18 cellular contexts compared by ENCODE assay signal in the genomic region with DNA sequence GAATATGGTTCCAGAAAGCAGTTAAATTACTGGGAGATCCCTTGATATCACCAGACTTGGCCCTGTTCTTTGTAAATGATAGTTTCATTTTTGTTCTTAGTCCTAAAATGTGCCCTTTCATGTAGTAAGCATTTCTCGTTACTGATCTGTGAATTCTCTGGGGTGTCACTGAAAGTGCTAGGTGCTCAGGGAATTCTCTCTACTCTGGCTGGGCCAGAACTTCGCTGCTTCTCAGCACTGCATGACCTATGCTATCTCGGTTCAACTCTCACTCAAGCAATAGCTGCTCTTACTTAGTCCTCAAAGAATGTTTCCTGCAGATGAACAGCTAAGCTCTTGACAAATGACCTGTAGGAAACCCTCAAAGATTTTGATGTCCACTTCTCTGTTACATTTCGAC.
"Had no signal": no experiment of that assay in that cellular context is flagged by ENCODE, and none has a peak within 500 bp of the region (broad histone marks: within the 10 kb centered on the region; RNA-seq: fewer than 3 reads in every experiment).

No MANE protein-coding gene starts in this region.

- DNase-seq: NCI-H1092, NCI-H1105 treated with DMSO at 0.1 percent for 48 hours, NCI-H1417 treated with DMSO at 0.1 percent for 48 hours, NCI-H146, NCI-H1694 treated with DMSO at 0.1 percent for 48 hours, NCI-H1930, NCI-H2081, NCI-H2107, NCI-H2227 treated with DMSO at 0.1 percent for 48 hours, NCI-H524, NCI-H526 treated with DMSO at 0.1 percent for 48 hours, NCI-H748 treated with DMSO at 0.1 percent for 48 hours, SHP77, SK-N-SH had no signal

- H3K4me3 ChIP-seq: K562 had no signal

- H3K9me3 ChIP-seq: SK-N-SH had no signal

- H3K4me2 ChIP-seq: SK-N-SH had no signal

- H3K27ac ChIP-seq: HL-60, RWPE1 had no signal

- H3K9ac ChIP-seq: SK-N-SH had no signal

- FAIRE-seq: HTR-8/SVneo, K562 had no signal
